Comparison of ENCODE assay signal across 8 cellular contexts in the genomic region with DNA sequence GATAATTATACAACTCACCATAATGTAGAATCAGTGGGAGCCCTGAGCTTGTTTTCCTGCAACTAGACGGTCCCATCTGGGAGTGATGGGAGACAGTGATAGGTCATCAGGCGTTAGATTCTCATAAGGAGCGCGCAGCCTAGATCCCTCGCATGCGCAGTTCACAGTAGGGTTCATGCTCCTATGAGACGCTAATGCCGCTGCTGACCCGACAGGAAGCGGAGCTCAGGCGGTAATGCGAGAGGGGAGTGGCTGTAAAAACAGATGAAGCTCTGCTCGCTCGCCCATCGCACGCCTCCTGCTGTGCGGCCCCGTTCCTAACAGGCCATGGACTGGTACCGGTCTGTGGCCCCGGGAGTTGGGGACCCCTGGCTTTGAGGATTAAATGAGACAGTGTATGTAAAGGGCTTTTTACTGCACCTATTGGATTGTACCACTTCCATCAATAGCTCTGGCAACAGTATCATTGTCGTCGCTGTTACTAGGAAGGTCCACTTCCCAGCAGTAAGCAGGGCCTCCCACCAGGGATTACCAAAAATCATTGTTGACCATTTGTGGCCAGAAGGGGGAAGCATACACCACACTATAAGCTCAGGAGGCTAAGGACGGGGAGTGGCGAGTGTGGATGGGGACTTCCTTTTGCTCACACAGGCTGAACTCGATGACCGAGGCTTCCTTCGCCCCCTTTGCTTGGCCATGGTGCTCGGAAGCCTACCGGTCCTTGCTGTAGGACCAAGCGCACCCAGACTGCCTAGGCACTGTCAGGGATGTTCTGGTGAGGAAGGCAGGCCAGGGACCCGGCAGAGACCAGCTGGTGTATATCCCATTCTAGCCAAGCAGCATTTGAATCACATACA. TPM values are rescaled to one million over a fixed set of nuclear protein-coding genes. Genes with fewer than 3 reads are reported as not detected.
DNase-seq lines count a peak whose midpoint lies in the region; ATAC-seq lines count a peak whose summit lies in the region.

No MANE protein-coding gene starts in this region.

- ATAC-seq in GM19397 (IDR thresholded peaks at IDR 0.05; ENCODE audit: unreplicated experiment) (peak; percentile 93), HG03558 (IDR thresholded peaks at IDR 0.05; ENCODE audit: extremely low read depth, unreplicated experiment) (peak; percentile 79)

- peak; percentile 89 for DNase-seq in CD1c-positive myeloid dendritic cell (ENCODE audit: extremely low spot score)
- DNase-seq in NCI-H748 (lab: John Stamatoyannopoulos, UW; ENCODE audit: unreplicated experiment) = peak; percentile 95
- DNase-seq in activated CD8-positive, alpha-beta memory T cell treated with anti-CD3 and anti-CD28 coated beads for 1 hour (ENCODE audit: extremely low read depth in 1 of 2, low read depth in 1 of 2) = peak; percentile 19 to 45
- DNase-seq in effector CD8-positive, alpha-beta T cell (lab: John Stamatoyannopoulos, UW) = peak; percentile 46
- DNase-seq in lung microvascular endothelial cell (ENCODE audit: low read depth in 2 of 2) = peak; percentile 94
- peak; percentile 33 to 48 (median 34) for DNase-seq in stimulated activated CD4-positive, alpha-beta T cell treated with anti-CD3 and anti-CD28 coated beads, TNF-alpha, amount 100 ng/mL, for 4 hours (ENCODE audit: low read depth in 3 of 3)

RNA-seq across cellular contexts. Expression of gene AKR1B1, which starts 26.4 kb away (rescaled TPM):
- total RNA-seq in lung microvascular endothelial cell = 12.3 and 50.6 TPM in 2 replicates

Comparison
In these comparisons a context has a peak if more than half of its experiments do, and no peak if none do; other contexts are left out.
1. Peak in every context shown above with its lines: DNase-seq and ATAC-seq.
2. DNase-seq: peak in every context shown above with its lines; median percentile 95 in NCI-H748; 94 in lung microvascular endothelial cell; 89 in CD1c-positive myeloid dendritic cell; 46 in effector CD8-positive, alpha-beta T cell; 34 in stimulated activated CD4-positive, alpha-beta T cell treated with anti-CD3 and anti-CD28 coated beads, TNF-alpha, amount 100 ng/mL, for 4 hours; 32 in activated CD8-positive, alpha-beta memory T cell treated with anti-CD3 and anti-CD28 coated beads for 1 hour.